ENCODE assay signal across 8 cellular contexts in genomic region chr13:112873851-112874750, GRCh38.
DNase-seq lines count a peak whose midpoint lies in the region; ATAC-seq and TF ChIP-seq lines count a peak whose summit lies in the region.

No MANE protein-coding gene starts in this region.

- DNase-seq in Daoy (ENCODE audit: low read depth) (peak; percentile 59), HPDE6-E6E7 (ENCODE audit: extremely low spot score) (peak; percentile 63), OCI-LY7 (ENCODE audit: low spot score) (peak; percentile 56), globus pallidus (ENCODE audit: low spot score) (peak; percentile 54), posterior cingulate gyrus (peak; percentile 39 to 96 (median 83)), upper lobe of right lung (peak; percentile 85)

- H4K20me1 ChIP-seq in OCI-LY7 (ENCODE audit: insufficient read depth, low read length) = no peaks in the 10 kb centered on the region

- H3K4me3 Mint-ChIP-seq in activated T-helper 17 cell treated with anti-CD3 and anti-CD28 coated beads, Interleukin-2, amount 50 U/mL, for 72 hours = peak overlapping the region; percentile 63

- H3K27me3 Mint-ChIP-seq in activated T-helper 17 cell treated with anti-CD3 and anti-CD28 coated beads, Interleukin-2, amount 50 U/mL, for 72 hours = no peaks in the 10 kb centered on the region

- H3K27me3 ChIP-seq in upper lobe of right lung = no peaks in the 10 kb centered on the region

- H3K79me2 ChIP-seq in OCI-LY7 (ENCODE audit: insufficient read depth, low read depth, low read length) = no peaks in the 10 kb centered on the region

- H2AFZ ChIP-seq in OCI-LY7 (ENCODE audit: low read length) = no peak overlapping the region

- H3K36me3 Mint-ChIP-seq in activated T-helper 17 cell treated with anti-CD3 and anti-CD28 coated beads, Interleukin-2, amount 50 U/mL, for 72 hours (ENCODE audit: low read depth) = peaks cover 32% of the 10 kb centered on the region

- H3K4me2 ChIP-seq in OCI-LY7 (ENCODE audit: low read length) = peak overlapping the region; percentile 52; the same call in 1 of the 2 replicates

- intact Hi-C loops in OCI-LY7 (cut with micrococcal nuclease; ENCODE audit: unreplicated experiment) = loop anchor here (1.0 kb wide), 1 partner anchor 234 kb away; no protein-coding TSS in a partner anchor
- intact Hi-C loops in posterior cingulate gyrus (cut with DNase I) = loop anchor here (1.0 kb wide), 3 partner anchors 184 to 257 kb away; partner anchors contain the start of gene ATP11A
- intact Hi-C loops in upper lobe of right lung (cut with DNase I) = no loop called here

- CTCF ChIA-PET in OCI-LY7 (lab: Charles Lee; ENCODE audit: unreplicated experiment) = interaction anchor here (0.6 to 0.7 kb wide), 2 partner anchors 20 to 405 kb away, joined by 3 read pairs; no protein-coding TSS in a partner anchor

- H3K9me3 Mint-ChIP-seq in activated T-helper 17 cell treated with anti-CD3 and anti-CD28 coated beads, Interleukin-2, amount 50 U/mL, for 72 hours = no peaks in the 10 kb centered on the region

- H3K36me3 ChIP-seq in OCI-LY7 (ENCODE audit: insufficient read depth, low read length) (no peaks in the 10 kb centered on the region), upper lobe of right lung (peaks cover 66% of the 10 kb centered on the region)

- H3K4me1 Mint-ChIP-seq in activated T-helper 17 cell treated with anti-CD3 and anti-CD28 coated beads, Interleukin-2, amount 50 U/mL, for 72 hours = peaks cover 14% of the 10 kb centered on the region

- H3K4me3 ChIP-seq in OCI-LY7 (ENCODE audit: low read depth, low read length, poor library complexity, severe bottlenecking) (no peak overlapping the region), upper lobe of right lung (no peak overlapping the region)

- no TSS peak for BruUV-seq in OCI-LY7 (replicated peaks; lab: Mats Ljungman, UMichigan)

- ATAC-seq in GM21423 (IDR thresholded peaks at IDR 0.05; ENCODE audit: unreplicated experiment) = peak; percentile 80
- ATAC-seq in activated T-helper 17 cell treated with anti-CD3 and anti-CD28 coated beads, Interleukin-2, amount 50 U/mL, for 72 hours (replicated peaks) = peak; percentile 80
- peak; percentile 90 for ATAC-seq in upper lobe of right lung

- POLR2A ChIA-PET in OCI-LY7 (lab: Charles Lee) = no interaction called here

- peaks cover 5% of the 10 kb centered on the region for H3K4me1 ChIP-seq in OCI-LY7 (ENCODE audit: insufficient read depth, low read length, poor library complexity, severe bottlenecking)
- H3K4me1 ChIP-seq in upper lobe of right lung = no peaks in the 10 kb centered on the region

- H3K9me2 ChIP-seq in OCI-LY7 (ENCODE audit: insufficient read depth, low read length) = no peaks in the 10 kb centered on the region

- H3K27ac ChIP-seq in OCI-LY7 (ENCODE audit: low read depth, low read length, poor library complexity, severe bottlenecking) (no peak overlapping the region), upper lobe of right lung (peak overlapping the region; percentile 38)

- H3K9me3 ChIP-seq in OCI-LY7 (ENCODE audit: low read length) = no peaks in the 10 kb centered on the region
- H3K9me3 ChIP-seq in upper lobe of right lung = no peaks in the 10 kb centered on the region

- TF ChIP-seq CTCF in OCI-LY7 (conservative IDR thresholded peaks at IDR 0.05; ENCODE audit: low read length) (peak; percentile 75), upper lobe of right lung (IDR thresholded peaks at IDR 0.05) (peak; percentile 92)

- peak overlapping the region; percentile 87 for H3K27ac Mint-ChIP-seq in activated T-helper 17 cell treated with anti-CD3 and anti-CD28 coated beads, Interleukin-2, amount 50 U/mL, for 72 hours
